1 cellular context compared by ENCODE assay signal in the genomic region with DNA sequence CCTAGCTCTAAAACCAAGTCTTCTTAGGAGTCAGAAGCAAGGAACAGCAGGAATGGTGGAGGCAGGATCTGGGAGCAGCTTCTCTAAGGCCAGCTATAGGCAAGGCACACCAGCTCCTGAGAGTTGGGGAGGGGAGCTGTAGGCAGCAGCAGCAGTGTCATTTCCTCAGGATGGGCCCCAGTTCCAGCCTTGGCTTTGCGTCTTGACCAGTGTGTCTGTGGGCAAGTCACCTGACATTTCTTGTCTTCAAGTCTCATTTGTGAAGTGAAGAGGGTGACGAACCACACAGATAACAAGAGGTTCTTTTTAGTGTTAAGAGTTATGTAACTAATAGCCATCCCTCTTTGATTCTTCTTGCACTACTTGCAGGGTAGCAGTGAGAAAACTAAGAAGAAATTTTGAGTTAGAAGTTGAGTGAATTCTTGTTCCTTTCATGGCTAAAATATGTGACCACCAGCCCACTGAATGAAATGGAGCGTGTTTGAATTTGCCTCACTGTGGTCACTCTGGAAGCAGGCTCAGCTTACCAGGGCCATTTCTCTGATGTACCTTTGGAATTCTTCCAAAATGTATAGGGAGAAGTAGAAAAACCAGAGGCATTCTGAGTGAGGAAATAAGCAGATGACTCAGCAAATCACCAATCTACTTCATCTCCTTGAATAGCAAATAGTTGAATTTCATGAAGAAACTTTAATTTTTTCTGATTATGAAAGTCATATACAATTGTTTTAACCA.
TF ChIP-seq lines count a peak whose summit lies in the region.

No MANE protein-coding gene starts in this region.

TF ChIP-seq in WTC11, 78 proteins besides CTCF, POLR2A, EP300 and RAD21:
- TF ChIP-seq, protein P1, sequence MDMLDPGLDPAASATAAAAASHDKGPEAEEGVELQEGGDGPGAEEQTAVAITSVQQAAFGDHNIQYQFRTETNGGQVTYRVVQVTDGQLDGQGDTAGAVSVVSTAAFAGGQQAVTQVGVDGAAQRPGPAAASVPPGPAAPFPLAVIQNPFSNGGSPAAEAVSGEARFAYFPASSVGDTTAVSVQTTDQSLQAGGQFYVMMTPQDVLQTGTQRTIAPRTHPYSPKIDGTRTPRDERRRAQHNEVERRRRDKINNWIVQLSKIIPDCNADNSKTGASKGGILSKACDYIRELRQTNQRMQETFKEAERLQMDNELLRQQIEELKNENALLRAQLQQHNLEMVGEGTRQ (CRISPR knock-in tag; IDR thresholded peaks at IDR 0.05): no peak
- TF ChIP-seq, protein P2, sequence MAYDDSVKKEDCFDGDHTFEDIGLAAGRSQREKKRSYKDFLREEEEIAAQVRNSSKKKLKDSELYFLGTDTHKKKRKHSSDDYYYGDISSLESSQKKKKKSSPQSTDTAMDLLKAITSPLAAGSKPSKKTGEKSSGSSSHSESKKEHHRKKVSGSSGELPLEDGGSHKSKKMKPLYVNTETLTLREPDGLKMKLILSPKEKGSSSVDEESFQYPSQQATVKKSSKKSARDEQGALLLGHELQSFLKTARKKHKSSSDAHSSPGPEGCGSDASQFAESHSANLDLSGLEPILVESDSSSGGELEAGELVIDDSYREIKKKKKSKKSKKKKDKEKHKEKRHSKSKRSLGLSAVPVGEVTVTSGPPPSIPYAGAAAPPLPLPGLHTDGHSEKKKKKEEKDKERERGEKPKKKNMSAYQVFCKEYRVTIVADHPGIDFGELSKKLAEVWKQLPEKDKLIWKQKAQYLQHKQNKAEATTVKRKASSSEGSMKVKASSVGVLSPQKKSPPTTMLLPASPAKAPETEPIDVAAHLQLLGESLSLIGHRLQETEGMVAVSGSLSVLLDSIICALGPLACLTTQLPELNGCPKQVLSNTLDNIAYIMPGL (CRISPR knock-in tag; IDR thresholded peaks at IDR 0.05): no peak
